1 cellular context compared by ENCODE assay signal in genomic region chr14:94439453-94440057, GRCh38.
TF ChIP-seq lines count a peak whose summit lies in the region.

No MANE protein-coding gene starts in this region.

TF ChIP-seq in H1, 55 proteins besides CTCF, POLR2A, EP300 and RAD21:
- no peak for TF ChIP-seq SUZ12 (IDR thresholded peaks at IDR 0.05; ENCODE audit: low read length)
- no peak for TF ChIP-seq RBBP5 (IDR thresholded peaks at IDR 0.05; ENCODE audit: borderline replicate concordance, low read depth, low read length)
- no peak for TF ChIP-seq CBX5 (IDR thresholded peaks at IDR 0.05; ENCODE audit: low read depth, low read length)
- TF ChIP-seq CTBP2 (IDR thresholded peaks at IDR 0.05; ENCODE audit: borderline replicate concordance, insufficient read depth, insufficient read length, low read length) = no peak
- no peak for TF ChIP-seq TAF1 (IDR thresholded peaks at IDR 0.05; ENCODE audit: low read depth, low read length)
- no peak for TF ChIP-seq SIN3A (conservative IDR thresholded peaks at IDR 0.05 in 1 of 2, IDR thresholded peaks at IDR 0.05 in 1 of 2; ENCODE audit: low read depth in 1 of 2, low read length in 2 of 2)
- no peak for TF ChIP-seq KDM5A (IDR thresholded peaks at IDR 0.05; ENCODE audit: low read length)
- TF ChIP-seq MAFK (IDR thresholded peaks at IDR 0.05; ENCODE audit: low read depth, low read length) = no peak
- TF ChIP-seq RFX5 (IDR thresholded peaks at IDR 0.05; ENCODE audit: borderline replicate concordance, low read depth, low read length) = no peak
- TF ChIP-seq SP4 (IDR thresholded peaks at IDR 0.05; ENCODE audit: low read length) = no peak
- TF ChIP-seq RNF2 (IDR thresholded peaks at IDR 0.05; ENCODE audit: borderline replicate concordance, low read depth, low read length, missing control alignments, poor library complexity, severe bottlenecking) = no peak
- no peak for TF ChIP-seq ATF3 (IDR thresholded peaks at IDR 0.05; ENCODE audit: insufficient read depth, low read depth, low read length)
